Comparison of ENCODE assay signal across 7 cellular contexts in the genomic region with DNA sequence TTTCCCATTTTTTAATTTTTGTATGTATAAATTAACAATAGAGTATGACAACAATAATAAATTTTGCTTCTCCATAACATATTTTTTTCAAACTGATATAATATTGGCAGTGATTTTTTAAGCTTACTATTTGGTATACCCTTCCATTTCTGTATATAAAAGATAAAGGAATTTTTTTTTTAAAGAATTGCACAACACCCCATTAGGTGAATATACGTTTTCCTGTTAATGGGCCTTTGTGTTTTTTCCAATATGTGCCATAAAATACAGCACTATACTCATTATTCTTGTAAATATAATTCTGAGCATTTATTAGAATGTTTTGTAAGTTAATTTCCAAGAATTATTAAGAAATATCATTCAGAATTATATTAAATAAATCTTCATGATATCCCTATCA.
"Had no signal": no experiment of that assay in that cellular context is flagged by ENCODE, and none has a peak within 500 bp of the region (broad histone marks: within the 10 kb centered on the region; RNA-seq: fewer than 3 reads in every experiment).

No MANE protein-coding gene starts in this region.

- DNase-seq: H9, HCEC 1CT, KG1 had no signal

- H3K4me3 ChIP-seq: GM23338 had no signal

- FAIRE-seq: H1, H54, HTR-8/SVneo had no signal

- H2AFZ ChIP-seq: GM23338 had no signal

- H3K4me2 ChIP-seq: GM23338 had no signal

- ATAC-seq: GM23338 had no signal
